Comparison of ENCODE assay signal across 2 cellular contexts in the genomic region with DNA sequence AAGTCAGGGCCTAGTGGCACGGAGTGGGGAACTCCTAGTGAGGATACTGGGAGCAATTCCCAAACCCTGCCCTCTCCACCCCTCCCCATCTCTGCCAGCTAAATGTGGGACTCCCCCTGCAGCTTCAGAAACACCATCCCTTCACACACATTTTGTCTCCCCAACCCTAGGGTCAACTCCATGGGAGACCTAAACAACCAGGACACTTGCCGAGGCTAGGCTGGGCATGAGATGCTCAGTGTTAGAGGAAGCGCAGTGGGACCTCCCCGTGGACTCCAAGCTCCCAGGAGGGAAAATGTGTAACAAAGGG.
TF ChIP-seq lines count a peak whose summit lies in the region.

No MANE protein-coding gene starts in this region.

TF ChIP-seq in HEK293, 187 proteins besides CTCF, POLR2A, EP300 and RAD21:
- TF ChIP-seq ZNF132 (tag by site-specific recombination; IDR thresholded peaks at IDR 0.05; ENCODE audit: borderline replicate concordance), result no peak
- TF ChIP-seq, protein P1, sequence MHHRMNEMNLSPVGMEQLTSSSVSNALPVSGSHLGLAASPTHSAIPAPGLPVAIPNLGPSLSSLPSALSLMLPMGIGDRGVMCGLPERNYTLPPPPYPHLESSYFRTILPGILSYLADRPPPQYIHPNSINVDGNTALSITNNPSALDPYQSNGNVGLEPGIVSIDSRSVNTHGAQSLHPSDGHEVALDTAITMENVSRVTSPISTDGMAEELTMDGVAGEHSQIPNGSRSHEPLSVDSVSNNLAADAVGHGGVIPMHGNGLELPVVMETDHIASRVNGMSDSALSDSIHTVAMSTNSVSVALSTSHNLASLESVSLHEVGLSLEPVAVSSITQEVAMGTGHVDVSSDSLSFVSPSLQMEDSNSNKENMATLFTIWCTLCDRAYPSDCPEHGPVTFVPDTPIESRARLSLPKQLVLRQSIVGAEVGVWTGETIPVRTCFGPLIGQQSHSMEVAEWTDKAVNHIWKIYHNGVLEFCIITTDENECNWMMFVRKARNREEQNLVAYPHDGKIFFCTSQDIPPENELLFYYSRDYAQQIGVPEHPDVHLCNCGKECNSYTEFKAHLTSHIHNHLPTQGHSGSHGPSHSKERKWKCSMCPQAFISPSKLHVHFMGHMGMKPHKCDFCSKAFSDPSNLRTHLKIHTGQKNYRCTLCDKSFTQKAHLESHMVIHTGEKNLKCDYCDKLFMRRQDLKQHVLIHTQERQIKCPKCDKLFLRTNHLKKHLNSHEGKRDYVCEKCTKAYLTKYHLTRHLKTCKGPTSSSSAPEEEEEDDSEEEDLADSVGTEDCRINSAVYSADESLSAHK (tag by site-specific recombination; IDR thresholded peaks at IDR 0.05), result 0 out of 2 replicates have a peak, but pooled peaks have one; percentile 2
- TF ChIP-seq ZNF585B (tag by site-specific recombination; IDR thresholded peaks at IDR 0.05), result peak; percentile 57

TF ChIP-seq in H1, 55 proteins besides CTCF, POLR2A, EP300 and RAD21:
- TF ChIP-seq PHF8 (conservative IDR thresholded peaks at IDR 0.05; ENCODE audit: low read depth, low read length), result no peak
- TF ChIP-seq TAF1 (IDR thresholded peaks at IDR 0.05; ENCODE audit: low read depth, low read length), result no peak
- TF ChIP-seq RXRA (IDR thresholded peaks at IDR 0.05; ENCODE audit: insufficient read depth, low read depth, low read length), result no peak
- TF ChIP-seq CHD1 (IDR thresholded peaks at IDR 0.05; ENCODE audit: low read depth, low read length), result no peak
- TF ChIP-seq, protein P2, sequence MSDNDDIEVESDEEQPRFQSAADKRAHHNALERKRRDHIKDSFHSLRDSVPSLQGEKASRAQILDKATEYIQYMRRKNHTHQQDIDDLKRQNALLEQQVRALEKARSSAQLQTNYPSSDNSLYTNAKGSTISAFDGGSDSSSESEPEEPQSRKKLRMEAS (IDR thresholded peaks at IDR 0.05), result no peak
- no peak for TF ChIP-seq JUND (IDR thresholded peaks at IDR 0.05; ENCODE audit: low read length)
- TF ChIP-seq SAP30 (IDR thresholded peaks at IDR 0.05; ENCODE audit: insufficient read depth, insufficient replicate concordance, low read length), result no peak
- TF ChIP-seq SUZ12 (IDR thresholded peaks at IDR 0.05; ENCODE audit: low read length), result no peak
- no peak for TF ChIP-seq SP1 (IDR thresholded peaks at IDR 0.05; ENCODE audit: low read depth, low read length)
- no peak for TF ChIP-seq GTF2F1 (IDR thresholded peaks at IDR 0.05; ENCODE audit: borderline replicate concordance, low read depth, low read length)
- no peak for TF ChIP-seq POU5F1 (IDR thresholded peaks at IDR 0.05; ENCODE audit: low read depth, low read length)
- TF ChIP-seq SP2 (IDR thresholded peaks at IDR 0.05; ENCODE audit: low read length), result no peak
- TF ChIP-seq MAFK (IDR thresholded peaks at IDR 0.05; ENCODE audit: low read depth, low read length), result no peak
- no peak for TF ChIP-seq KDM1A (IDR thresholded peaks at IDR 0.05; ENCODE audit: borderline replicate concordance, low read length)
- no peak for TF ChIP-seq RNF2 (IDR thresholded peaks at IDR 0.05; ENCODE audit: borderline replicate concordance, low read depth, low read length, missing control alignments, poor library complexity, severe bottlenecking)
- TF ChIP-seq SIX5 (IDR thresholded peaks at IDR 0.05; ENCODE audit: low read depth, low read length), result no peak
- no peak for TF ChIP-seq SIRT6 (IDR thresholded peaks at IDR 0.05; ENCODE audit: low read length)
- TF ChIP-seq, protein P3, sequence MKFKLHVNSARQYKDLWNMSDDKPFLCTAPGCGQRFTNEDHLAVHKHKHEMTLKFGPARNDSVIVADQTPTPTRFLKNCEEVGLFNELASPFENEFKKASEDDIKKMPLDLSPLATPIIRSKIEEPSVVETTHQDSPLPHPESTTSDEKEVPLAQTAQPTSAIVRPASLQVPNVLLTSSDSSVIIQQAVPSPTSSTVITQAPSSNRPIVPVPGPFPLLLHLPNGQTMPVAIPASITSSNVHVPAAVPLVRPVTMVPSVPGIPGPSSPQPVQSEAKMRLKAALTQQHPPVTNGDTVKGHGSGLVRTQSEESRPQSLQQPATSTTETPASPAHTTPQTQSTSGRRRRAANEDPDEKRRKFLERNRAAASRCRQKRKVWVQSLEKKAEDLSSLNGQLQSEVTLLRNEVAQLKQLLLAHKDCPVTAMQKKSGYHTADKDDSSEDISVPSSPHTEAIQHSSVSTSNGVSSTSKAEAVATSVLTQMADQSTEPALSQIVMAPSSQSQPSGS (IDR thresholded peaks at IDR 0.05; ENCODE audit: low read length), result no peak
TF ChIP-seq in H1: peak in this region for 0.
